In the genomic region with DNA sequence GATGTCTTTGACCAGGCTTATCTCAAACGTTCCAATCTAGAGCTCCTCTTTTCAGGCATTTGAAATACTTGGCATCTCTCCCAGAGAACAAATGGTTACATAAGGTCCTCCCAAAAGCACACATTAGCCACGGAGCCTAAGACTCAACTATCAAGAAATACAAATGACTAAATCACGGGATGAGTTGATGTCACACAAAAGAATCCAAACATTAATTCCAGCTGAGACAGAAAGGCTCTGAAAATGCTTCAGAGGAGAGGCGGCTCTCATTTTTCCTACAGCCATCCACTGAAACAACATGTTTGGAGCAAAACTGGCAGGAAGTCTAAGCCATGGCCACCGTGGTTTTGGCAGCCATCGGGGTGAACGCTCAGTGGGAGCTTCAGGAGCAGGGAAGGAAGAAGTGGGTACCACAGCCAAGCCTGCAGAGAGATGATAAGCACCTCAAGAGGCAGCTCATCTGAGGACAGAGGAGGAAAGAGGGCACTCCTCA, we compare ENCODE assay signal across 9 cellular contexts.
DNase-seq lines count a peak whose midpoint lies in the region; ATAC-seq, FAIRE-seq and TF ChIP-seq lines count a peak whose summit lies in the region.
"Had no signal": no experiment of that assay in that cellular context is flagged by ENCODE, and none has a peak within 500 bp of the region (broad histone marks: within the 10 kb centered on the region; RNA-seq: fewer than 3 reads in every experiment).

No MANE protein-coding gene starts in this region.

- no peak overlapping the region for H3K4me3 Mint-ChIP-seq in activated T-helper 1 cell treated with anti-CD3 and anti-CD28 coated beads, Interleukin-12 subunit alpha, Interleukin-12 subunit beta, Interleukin-2, Interleukin-4 antibody, amounts not matched to agents 30 ng/mL and 10 ng/mL and 1 ng/mL, durations not matched to agents 14 hours and 24 hours and 36 hours
- no peak overlapping the region for H3K4me3 Mint-ChIP-seq in stimulated activated naive B cell treated with anti-CD40 and anti-IgM and Interleukin-4, amounts not matched to agents 10 μg/mL and 1 μg/mL and 100 μg/mL, for 72 hours
- no peak overlapping the region for H3K4me3 Mint-ChIP-seq in activated T-cell treated with anti-CD3 and anti-CD28 coated beads, Interleukin-2, amount 50 U/mL, for 4 hours

- no peaks in the 10 kb centered on the region for H3K27me3 Mint-ChIP-seq in activated T-helper 1 cell treated with anti-CD3 and anti-CD28 coated beads, Interleukin-12 subunit alpha, Interleukin-12 subunit beta, Interleukin-2, Interleukin-4 antibody, amounts not matched to agents 30 ng/mL and 10 ng/mL and 1 ng/mL, durations not matched to agents 14 hours and 24 hours and 36 hours (ENCODE audit: insufficient read depth)
- H3K27me3 Mint-ChIP-seq in stimulated activated naive B cell treated with anti-CD40 and anti-IgM and Interleukin-4, amounts not matched to agents 10 μg/mL and 1 μg/mL and 100 μg/mL, for 72 hours = no peaks in the 10 kb centered on the region
- no peaks in the 10 kb centered on the region for H3K27me3 Mint-ChIP-seq in activated T-cell treated with anti-CD3 and anti-CD28 coated beads, Interleukin-2, amount 50 U/mL, for 4 hours (ENCODE audit: low read depth)

- no peak for TF ChIP-seq CTCF in right atrium auricular region (IDR thresholded peaks at IDR 0.05)

- H3K9me3 ChIP-seq in right atrium auricular region (no peaks in the 10 kb centered on the region), Karpas-422 (ENCODE audit: low read length) (no peaks in the 10 kb centered on the region)

- peaks cover 6% of the 10 kb centered on the region for H4K20me1 ChIP-seq in Karpas-422 (ENCODE audit: insufficient read depth, low read depth, low read length)

- H3K27ac ChIP-seq in right atrium auricular region (peak overlapping the region; percentile 75 to 76), Karpas-422 (ENCODE audit: low read length) (no peak overlapping the region)
- H3K27ac ChIP-seq: KMS-11 had no signal

- H3K9me3 Mint-ChIP-seq in activated T-helper 1 cell treated with anti-CD3 and anti-CD28 coated beads, Interleukin-12 subunit alpha, Interleukin-12 subunit beta, Interleukin-2, Interleukin-4 antibody, amounts not matched to agents 30 ng/mL and 10 ng/mL and 1 ng/mL, durations not matched to agents 14 hours and 24 hours and 36 hours = no peaks in the 10 kb centered on the region
- no peaks in the 10 kb centered on the region for H3K9me3 Mint-ChIP-seq in stimulated activated naive B cell treated with anti-CD40 and anti-IgM and Interleukin-4, amounts not matched to agents 10 μg/mL and 1 μg/mL and 100 μg/mL, for 72 hours
- no peaks in the 10 kb centered on the region for H3K9me3 Mint-ChIP-seq in activated T-cell treated with anti-CD3 and anti-CD28 coated beads, Interleukin-2, amount 50 U/mL, for 4 hours

- H3K4me3 ChIP-seq in right atrium auricular region = no peak overlapping the region
- H3K4me3 ChIP-seq in Karpas-422 (ENCODE audit: low read length) = no peak overlapping the region

- no peak overlapping the region for H2AFZ ChIP-seq in Karpas-422 (ENCODE audit: low read length)

- DNase-seq in LHCN-M2 (ENCODE audit: low read depth) = peak; percentile 91
- DNase-seq in activated T-helper 1 cell treated with anti-CD3 and anti-CD28 coated beads, Interleukin-12 subunit alpha, Interleukin-12 subunit beta, Interleukin-2, Interleukin-4 antibody, amounts not matched to agents 30 ng/mL and 10 ng/mL and 1 ng/mL, durations not matched to agents 14 hours and 24 hours and 36 hours (ENCODE audit: low spot score) = no peak
- DNase-seq in right atrium auricular region (ENCODE audit: low spot score) = no peak
- DNase-seq in stimulated activated naive B cell treated with anti-CD40 and anti-IgM and Interleukin-4, amounts not matched to agents 10 μg/mL and 1 μg/mL and 100 μg/mL, for 72 hours = no peak
- DNase-seq in Karpas-422 = no peak
- DNase-seq in urothelium cell line (ENCODE audit: low spot score) = no peak
- DNase-seq in activated T-cell treated with anti-CD3 and anti-CD28 coated beads, Interleukin-2, amount 50 U/mL, for 4 hours = no peak

- no peaks in the 10 kb centered on the region for H3K79me2 ChIP-seq in Karpas-422 (ENCODE audit: low read length)

- H3K36me3 Mint-ChIP-seq in activated T-helper 1 cell treated with anti-CD3 and anti-CD28 coated beads, Interleukin-12 subunit alpha, Interleukin-12 subunit beta, Interleukin-2, Interleukin-4 antibody, amounts not matched to agents 30 ng/mL and 10 ng/mL and 1 ng/mL, durations not matched to agents 14 hours and 24 hours and 36 hours (ENCODE audit: low read depth) = peaks cover 45% of the 10 kb centered on the region
- peaks cover 32 to 58% of the 10 kb centered on the region in 2 donors for H3K36me3 Mint-ChIP-seq in stimulated activated naive B cell treated with anti-CD40 and anti-IgM and Interleukin-4, amounts not matched to agents 10 μg/mL and 1 μg/mL and 100 μg/mL, for 72 hours
- peaks cover 35% of the 10 kb centered on the region for H3K36me3 Mint-ChIP-seq in activated T-cell treated with anti-CD3 and anti-CD28 coated beads, Interleukin-2, amount 50 U/mL, for 4 hours (ENCODE audit: insufficient read depth)

- intact Hi-C loops in activated T-helper 1 cell treated with anti-CD3 and anti-CD28 coated beads, Interleukin-12 subunit alpha, Interleukin-12 subunit beta, Interleukin-2, Interleukin-4 antibody, amounts not matched to agents 30 ng/mL and 10 ng/mL and 1 ng/mL, durations not matched to agents 14 hours and 24 hours and 36 hours (cut with micrococcal nuclease) = no loop called here

- no peak overlapping the region for H3K9ac ChIP-seq in Karpas-422 (ENCODE audit: low read length)
- H3K9ac ChIP-seq: KMS-11 had no signal

- H3K9me2 ChIP-seq in Karpas-422 (replicated peaks; ENCODE audit: insufficient read depth, low read length) = no peaks in the 10 kb centered on the region

- H3K4me1 Mint-ChIP-seq in activated T-helper 1 cell treated with anti-CD3 and anti-CD28 coated beads, Interleukin-12 subunit alpha, Interleukin-12 subunit beta, Interleukin-2, Interleukin-4 antibody, amounts not matched to agents 30 ng/mL and 10 ng/mL and 1 ng/mL, durations not matched to agents 14 hours and 24 hours and 36 hours (ENCODE audit: low read depth) = peaks cover 15% of the 10 kb centered on the region
- peaks cover under 1 to 10% of the 10 kb centered on the region in 2 donors for H3K4me1 Mint-ChIP-seq in stimulated activated naive B cell treated with anti-CD40 and anti-IgM and Interleukin-4, amounts not matched to agents 10 μg/mL and 1 μg/mL and 100 μg/mL, for 72 hours
- H3K4me1 Mint-ChIP-seq in activated T-cell treated with anti-CD3 and anti-CD28 coated beads, Interleukin-2, amount 50 U/mL, for 4 hours (ENCODE audit: low read depth) = peaks cover 18% of the 10 kb centered on the region

- peak overlapping the region; percentile 48 for H3K27ac Mint-ChIP-seq in activated T-helper 1 cell treated with anti-CD3 and anti-CD28 coated beads, Interleukin-12 subunit alpha, Interleukin-12 subunit beta, Interleukin-2, Interleukin-4 antibody, amounts not matched to agents 30 ng/mL and 10 ng/mL and 1 ng/mL, durations not matched to agents 14 hours and 24 hours and 36 hours
- peak overlapping the region; percentile 25 for H3K27ac Mint-ChIP-seq in stimulated activated naive B cell treated with anti-CD40 and anti-IgM and Interleukin-4, amounts not matched to agents 10 μg/mL and 1 μg/mL and 100 μg/mL, for 72 hours

- no peaks in the 10 kb centered on the region for H3K27me3 ChIP-seq in right atrium auricular region
- H3K27me3 ChIP-seq in Karpas-422 (ENCODE audit: low read length) = no peaks in the 10 kb centered on the region

- no peak for ATAC-seq in stimulated activated naive B cell treated with anti-CD40 and anti-IgM and Interleukin-4, amounts not matched to agents 10 μg/mL and 1 μg/mL and 100 μg/mL, for 72 hours (replicated peaks)
- no peak for ATAC-seq in GM18502 (IDR thresholded peaks at IDR 0.05; ENCODE audit: poor library complexity, unreplicated experiment)
- no peak for ATAC-seq in activated T-cell treated with anti-CD3 and anti-CD28 coated beads, Interleukin-2, amount 50 U/mL, for 4 hours

- H3K4me1 ChIP-seq in right atrium auricular region (peaks cover 0 to 70% of the 10 kb centered on the region in 2 donors), Karpas-422 (ENCODE audit: low read length) (no peaks in the 10 kb centered on the region)

- peaks cover 38% of the 10 kb centered on the region for H3K36me3 ChIP-seq in right atrium auricular region
- peaks cover 11% of the 10 kb centered on the region; the same call in 1 of the 2 replicates for H3K36me3 ChIP-seq in Karpas-422 (ENCODE audit: insufficient read depth, low read length)

- no peak overlapping the region for H3K4me2 ChIP-seq in Karpas-422 (ENCODE audit: low read depth, low read length, poor library complexity, severe bottlenecking)
- H3K4me2 ChIP-seq: KMS-11 had no signal

- no peak for FAIRE-seq in urothelium cell line (lab: Jason Lieb, UNC)
